In the genomic region with DNA sequence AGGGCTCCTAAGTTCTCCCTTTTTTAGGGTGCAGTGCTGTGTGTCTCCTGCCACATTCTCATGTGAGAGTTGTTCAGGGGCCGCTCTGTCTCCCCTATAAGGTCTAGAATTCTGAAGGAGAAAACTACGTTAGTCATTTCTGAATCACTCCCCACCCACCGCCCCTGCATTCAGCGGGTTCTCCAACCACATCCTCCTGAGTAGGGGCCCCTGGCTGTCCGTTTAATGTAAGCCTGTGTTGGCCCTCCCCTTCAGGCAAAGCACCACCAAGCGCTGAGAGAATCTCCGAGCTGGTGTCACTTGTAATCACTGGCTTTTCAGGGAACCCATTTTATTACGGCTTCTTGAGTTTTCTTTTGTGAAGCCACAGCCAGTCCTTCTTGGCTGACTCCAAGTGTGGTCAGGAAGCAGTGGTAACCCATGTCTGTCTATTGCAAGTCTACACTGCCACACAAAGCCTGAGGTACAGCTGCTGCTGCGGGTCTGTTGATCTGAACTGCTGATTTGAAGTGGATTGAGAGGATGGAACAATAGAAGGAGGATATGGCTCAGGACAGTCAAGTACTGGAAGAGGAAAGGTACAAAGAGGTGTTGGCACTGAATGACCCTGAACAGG, we compare ENCODE assay signal across 10 cellular contexts. TPM values are rescaled to one million over a fixed set of nuclear protein-coding genes. Genes with fewer than 3 reads are reported as not detected.
DNase-seq lines count a peak whose midpoint lies in the region; ATAC-seq and TF ChIP-seq lines count a peak whose summit lies in the region.
"Had no signal": no experiment of that assay in that cellular context is flagged by ENCODE, and none has a peak within 500 bp of the region (broad histone marks: within the 10 kb centered on the region; RNA-seq: fewer than 3 reads in every experiment).

No MANE protein-coding gene starts in this region.

- peaks cover 2% of the 10 kb centered on the region; the same call in 1 of the 2 replicates for H3K27me3 Mint-ChIP-seq in H9 (ENCODE audit: low read depth)

- no peak overlapping the region for H2BK12ac ChIP-seq in H9 (ENCODE audit: insufficient read length, low read depth, low read length)

- no peak overlapping the region for H3K4me2 ChIP-seq in H9 (ENCODE audit: insufficient read depth, insufficient read length, low read length)

- H4K5ac ChIP-seq in H9 (ENCODE audit: insufficient read length, low read depth, low read length): no peak overlapping the region

- no peak overlapping the region for H4K8ac ChIP-seq in H9 (replicated peaks; ENCODE audit: insufficient read length, low read depth, low read length)

- no peak overlapping the region for H2BK120ac ChIP-seq in H9 (ENCODE audit: low read depth, low read length, poor library complexity, severe bottlenecking)

- no peak overlapping the region for H4K91ac ChIP-seq in H9 (ENCODE audit: insufficient read length, low read depth, low read length)

- no peak overlapping the region for H3K4me3 Mint-ChIP-seq in H9

- H3K27ac Mint-ChIP-seq in H9: no peak overlapping the region

- no CpG with 5 or more reads among the region's 9 CpGs for WGBS in H9 (ENCODE audit: extremely low coverage, insufficient read length, low lambda C conversion rate)

- ATAC-seq in HG03460 (IDR thresholded peaks at IDR 0.05; ENCODE audit: unreplicated experiment) (peak; percentile 90), GM18520 (IDR thresholded peaks at IDR 0.05; ENCODE audit: unreplicated experiment) (no peak)

- H3K27ac ChIP-seq in H9 (ENCODE audit: insufficient read length, low read depth, low read length): no peak overlapping the region
- H3K27ac ChIP-seq: 22Rv1, neutrophil had no signal

- H2AK5ac ChIP-seq in H9 (ENCODE audit: insufficient read length, low read length): no peak overlapping the region

- H3K9me3 Mint-ChIP-seq in H9: peaks cover 10% of the 10 kb centered on the region in 2 experiments; a peak in 4 of 5 replicates

- no peaks in the 10 kb centered on the region for H4K20me1 ChIP-seq in H9 (ENCODE audit: control insufficient read depth, insufficient read depth, insufficient read length)

- H3K36me3 Mint-ChIP-seq in H9 (ENCODE audit: insufficient read depth in 1 of 3, low read depth in 3 of 3): peaks cover 0 to 7% (median 4%) of the 10 kb centered on the region in 3 experiments; a peak in 4 of 7 replicates

- H3K56ac ChIP-seq in H9 (ENCODE audit: insufficient read length, low read depth, low read length): no peak overlapping the region

- H3K4me1 ChIP-seq in H9 (ENCODE audit: insufficient read depth, low read length): no peaks in the 10 kb centered on the region

- H2AFZ ChIP-seq in H9 (ENCODE audit: low read length): no peak overlapping the region

- no peak overlapping the region for H2BK15ac ChIP-seq in H9 (ENCODE audit: low read depth, low read length)

- H3K79me1 ChIP-seq in H9 (ENCODE audit: insufficient read depth, low read depth, low read length, poor library complexity, severe bottlenecking): no peaks in the 10 kb centered on the region

- H3K14ac ChIP-seq in H9 (ENCODE audit: insufficient read depth, low read length): no peak overlapping the region

- H3K23ac ChIP-seq in H9 (ENCODE audit: insufficient read length, low read depth, low read length): no peak overlapping the region

- no peak for TF ChIP-seq CTCF in H9 (conservative IDR thresholded peaks at IDR 0.05)

- no peak overlapping the region for H2BK20ac ChIP-seq in H9 (ENCODE audit: low read depth, low read length, poor library complexity, severe bottlenecking)

- H2BK5ac ChIP-seq in H9 (ENCODE audit: insufficient read length, low read length): no peak overlapping the region

- H3K4ac ChIP-seq in H9 (ENCODE audit: low read depth, low read length): no peak overlapping the region

- no peaks in the 10 kb centered on the region for H3K9me3 ChIP-seq in H9 (ENCODE audit: control insufficient read depth, low read depth, low read length)
- H3K9me3 ChIP-seq: neutrophil had no signal

- H3K9ac ChIP-seq in H9 (ENCODE audit: extremely low read depth, insufficient read length, low read length): no peak overlapping the region

- H3K79me2 ChIP-seq in H9 (ENCODE audit: insufficient read depth, low read length): no peaks in the 10 kb centered on the region

- no peaks in the 10 kb centered on the region for H3K27me3 ChIP-seq in H9 (ENCODE audit: insufficient read depth, low read length)

- H3K18ac ChIP-seq in H9 (ENCODE audit: insufficient read length, low read depth, low read length): no peak overlapping the region

- DNase-seq in DMS53 (lab: John Stamatoyannopoulos, UW) (peak; percentile 51), DMS53 treated with DMSO at 0.1 percent for 48 hours (lab: John Stamatoyannopoulos, UW; ENCODE audit: unreplicated experiment) (no peak), myocyte (ENCODE audit: low read depth) (peak; percentile 67), H9 (no peak), COLO668 (lab: John Stamatoyannopoulos, UW; ENCODE audit: unreplicated experiment) (no peak)
- peak; percentile 59 to 65 for DNase-seq in activated CD4-positive, alpha-beta T cell treated with anti-CD3 and anti-CD28 coated beads, Interleukin-2, amount 50 U/mL, for 4 hours

- no peak overlapping the region for H3T11ph ChIP-seq in H9 (ENCODE audit: low read length)

- H3K23me2 ChIP-seq in H9 (ENCODE audit: insufficient read length, low read depth, low read length, poor library complexity, severe bottlenecking): no peaks in the 10 kb centered on the region

- no peaks in the 10 kb centered on the region for H3K4me1 Mint-ChIP-seq in H9

RNA-seq across cellular contexts. Expression of a gene that starts 16.9 kb away (rescaled TPM):
- total RNA-seq in myocyte (0.16 TPM in 1 of 2 replicates, not detected in the other), H9 (2021) (0.04 TPM in 2 replicates)
- polyA plus RNA-seq in myocyte (2012): 0.03 TPM

RNA-seq across cellular contexts. Expression of a gene that starts 56.1 kb away (rescaled TPM):
- total RNA-seq in myocyte (5.5 and 7.0 TPM in 2 replicates), H9 (2021) (112 and 113 TPM in 2 replicates)
- polyA plus RNA-seq in myocyte (2012): 6.4 TPM

Comparison
In these comparisons a context has a peak if more than half of its experiments do, and no peak if none do; other contexts are left out.
1. DNase-seq: peak in DMS53 (single experiment), activated CD4-positive, alpha-beta T cell treated with anti-CD3 and anti-CD28 coated beads, Interleukin-2, amount 50 U/mL, for 4 hours (2 of 2) and myocyte (single experiment); none in DMS53 treated with DMSO at 0.1 percent for 48 hours (single experiment), H9 (single experiment) and COLO668 (single experiment).
2. RNA of a gene that starts 56.1 kb away (total RNA-seq): 112 to 113 TPM in H9; 5.5 to 7.0 TPM in myocyte; every median in the first group is over 10 times any median in the second.